Comparison of ENCODE assay signal across 8 cellular contexts in the genomic region with DNA sequence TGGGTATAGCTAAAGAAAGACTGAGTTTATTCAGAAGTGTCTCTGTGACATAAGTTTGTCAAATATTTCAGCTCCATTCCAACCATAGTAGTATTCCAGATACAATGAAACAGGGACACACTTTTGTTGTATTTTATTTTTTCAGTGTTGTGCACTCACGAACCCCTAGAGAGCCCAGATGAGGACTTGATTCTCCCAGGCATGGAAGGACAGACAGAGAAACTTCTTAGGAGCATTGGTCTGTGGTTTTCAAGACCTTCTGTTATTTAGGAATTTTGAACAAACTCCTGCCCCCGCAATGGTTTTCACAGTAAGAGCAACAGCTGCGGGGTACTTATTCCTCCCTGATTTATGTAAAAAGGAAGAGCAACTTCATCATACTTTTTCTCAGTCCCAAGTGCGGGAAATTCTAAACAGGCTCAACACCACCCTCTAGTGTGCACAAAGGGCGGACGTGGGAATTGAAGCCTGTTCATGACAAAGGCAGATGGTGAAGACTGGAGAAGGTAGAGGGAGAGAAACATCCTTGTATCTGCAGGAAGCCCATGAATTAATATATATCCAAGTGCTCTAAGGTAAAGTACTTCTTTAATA.
DNase-seq lines count a peak whose midpoint lies in the region; ATAC-seq and TF ChIP-seq lines count a peak whose summit lies in the region.

No MANE protein-coding gene starts in this region.

- peak; percentile 81 for TF ChIP-seq CTCF in GM06990 (IDR thresholded peaks at IDR 0.05; ENCODE audit: insufficient read depth, low read length, poor library complexity, severe bottlenecking)
- TF ChIP-seq CTCF in cardiac muscle cell (IDR thresholded peaks at IDR 0.05; ENCODE audit: low read depth, low read length): peak; percentile 79
- TF ChIP-seq CTCF in psoas muscle (IDR thresholded peaks at IDR 0.05): peak; percentile 60

- H3K4me3 ChIP-seq in GM06990 (replicated peaks; ENCODE audit: low read depth, low read length): no peak overlapping the region
- no peak overlapping the region for H3K4me3 ChIP-seq in cardiac muscle cell
- no peak overlapping the region for H3K4me3 ChIP-seq in psoas muscle

- H3K27me3 ChIP-seq in GM06990 (replicated peaks; ENCODE audit: control insufficient read depth, insufficient read depth, low read length) (no peaks in the 10 kb centered on the region), cardiac muscle cell (peaks cover 3% of the 10 kb centered on the region), psoas muscle (ENCODE audit: insufficient read depth in 3 of 3, low read length in 2 of 3) (no peaks in the 10 kb centered on the region)

- 7 to 10% (median 9%) methylated on average over 6 of the region's 6 CpGs for WGBS in psoas muscle, 3 donors

- no peak overlapping the region for H3K27ac ChIP-seq in cardiac muscle cell
- no peak overlapping the region for H3K27ac ChIP-seq in psoas muscle

- H3K36me3 ChIP-seq in GM06990 (ENCODE audit: control insufficient read depth, insufficient read depth, low read length): no peaks in the 10 kb centered on the region
- H3K36me3 ChIP-seq in cardiac muscle cell: no peaks in the 10 kb centered on the region
- no peaks in the 10 kb centered on the region for H3K36me3 ChIP-seq in psoas muscle (ENCODE audit: insufficient read depth in 1 of 2, low read depth in 1 of 2)

- H3K4me1 ChIP-seq in cardiac muscle cell (ENCODE audit: low read depth): no peaks in the 10 kb centered on the region
- no peaks in the 10 kb centered on the region for H3K4me1 ChIP-seq in psoas muscle

- ATAC-seq in HG03280 (IDR thresholded peaks at IDR 0.05; ENCODE audit: unreplicated experiment) (peak; percentile 68), psoas muscle (peak; percentile 57 to 90 (median 78)), GM19452 (IDR thresholded peaks at IDR 0.05; ENCODE audit: unreplicated experiment) (no peak)

- no peaks in the 10 kb centered on the region for H3K9me3 ChIP-seq in cardiac muscle cell (ENCODE audit: low read depth)
- no peaks in the 10 kb centered on the region for H3K9me3 ChIP-seq in psoas muscle

- DNase-seq in A172 (ENCODE audit: low spot score): peak; percentile 52
- DNase-seq in GM06990 (ENCODE audit: extremely low read depth, insufficient read length): peak; percentile 10
- DNase-seq in NCI-H748 treated with DMSO at 0.1 percent for 48 hours (lab: John Stamatoyannopoulos, UW): peak; percentile 39
- peak; percentile 12 for DNase-seq in activated naive CD4-positive, alpha-beta T cell treated with anti-CD3 and anti-CD28 coated beads, Interleukin-2, amount 50 U/mL, for 16 hours
- peak; percentile 57 to 76 for DNase-seq in cardiac muscle cell (ENCODE audit: low read depth in 1 of 2, low spot score in 1 of 2)
- DNase-seq in psoas muscle: peak; percentile 39 to 58

- intact Hi-C loops in psoas muscle (cut with DNase I): loop anchor here (5.0 to 10.0 kb wide), 3 partner anchors 275 to 835 kb away; no protein-coding TSS in a partner anchor

Comparison
In these comparisons a context has a peak if more than half of its experiments do, and no peak if none do; other contexts are left out.
1. DNase-seq: peak in every context shown above with its lines; median percentile 66 in cardiac muscle cell; 52 in A172; 48 in psoas muscle; 39 in NCI-H748 treated with DMSO at 0.1 percent for 48 hours; 12 in activated naive CD4-positive, alpha-beta T cell treated with anti-CD3 and anti-CD28 coated beads, Interleukin-2, amount 50 U/mL, for 16 hours; 10 in GM06990.